In genomic region chr13:111482806-111483620, GRCh38 we compare ENCODE assay signal across 31 cellular contexts.
DNase-seq lines count a peak whose midpoint lies in the region; ATAC-seq and TF ChIP-seq lines count a peak whose summit lies in the region.
"Had no signal": no experiment of that assay in that cellular context is flagged by ENCODE, and none has a peak within 500 bp of the region (broad histone marks: within the 10 kb centered on the region; RNA-seq: fewer than 3 reads in every experiment).

No MANE protein-coding gene starts in this region.

- H3K27me3 ChIP-seq in RWPE2 (ENCODE audit: insufficient read depth, poor library complexity, severe bottlenecking), result no peaks in the 10 kb centered on the region
- H3K27me3 ChIP-seq: BLaER1 treated with 17β-estradiol and CSF1 and Interleukin-3, amounts not matched to agents 10 nM and 100 nM; MG63; Peyer's patch had no signal

- H3K4me3 ChIP-seq in RWPE2 (ENCODE audit: severe bottlenecking), result no peak overlapping the region
- H3K4me3 ChIP-seq: BLaER1 treated with 17β-estradiol and CSF1 and Interleukin-3, amounts not matched to agents 10 nM and 100 nM; GM12878; K562; MG63; Peyer's patch; SJSA1 had no signal

- peak; percentile 35 for DNase-seq in activated CD8-positive, alpha-beta memory T cell treated with anti-CD3 and anti-CD28 coated beads for 24 hours
- no peak for DNase-seq in activated CD8-positive, alpha-beta memory T cell treated with anti-CD3 and anti-CD28 coated beads, Interleukin-2, amount 10 ng/mL, durations not matched to agents 7 days and 5 days
- peak; percentile 45 for DNase-seq in RWPE2 (ENCODE audit: low spot score)
- DNase-seq in mesenteric fat pad (ENCODE audit: low spot score), result peak; percentile 72
- peak; percentile 36 for DNase-seq in type B pancreatic cell (ENCODE audit: extremely low spot score, unreplicated experiment)
- no peak for DNase-seq in NCI-H1048 (lab: John Stamatoyannopoulos, UW)
- no peak for DNase-seq in GF-D8 (lab: John Stamatoyannopoulos, UW)
- DNase-seq in RWPE1 (ENCODE audit: low spot score), result no peak
- DNase-seq: ACHN; Caco-2; CD4-positive, alpha-beta memory T cell; DMS 273 treated with DMSO at 0.1 percent for 48 hours; DMS79 treated with DMSO at 0.1 percent for 48 hours; MG63; NCI-H1092; NCI-H1436; NCI-H2029 treated with DMSO at 0.1 percent for 48 hours; NCI-H226; NCI-H510A treated with DMSO at 0.1 percent for 48 hours; NCI-H774; NK-92 treated with Interleukin-12 subunit alpha and Interleukin-12 subunit beta, amount 100 ng/mL, for 24 hours had no signal

- no peak overlapping the region for H3K27ac ChIP-seq in RWPE2 (ENCODE audit: poor library complexity, severe bottlenecking)
- no peak overlapping the region for H3K27ac ChIP-seq in RWPE1
- H3K27ac ChIP-seq: 22Rv1; BLaER1 treated with 17β-estradiol and CSF1 and Interleukin-3, amounts not matched to agents 10 nM and 100 nM; HL-60; Peyer's patch; SJSA1 had no signal

- peaks cover 3% of the 10 kb centered on the region for H3K9me3 ChIP-seq in RWPE2 (ENCODE audit: severe bottlenecking)

- H3K36me3 Mint-ChIP-seq in activated CD8-positive, alpha-beta memory T cell treated with anti-CD3 and anti-CD28 coated beads, Interleukin-2, amount 10 ng/mL, durations not matched to agents 7 days and 5 days, result no peaks in the 10 kb centered on the region
- H3K36me3 Mint-ChIP-seq in type B pancreatic cell, result no peaks in the 10 kb centered on the region
- H3K36me3 Mint-ChIP-seq: CD4-positive, alpha-beta memory T cell had no signal

- no peaks in the 10 kb centered on the region for H3K9me3 Mint-ChIP-seq in activated CD8-positive, alpha-beta memory T cell treated with anti-CD3 and anti-CD28 coated beads, Interleukin-2, amount 10 ng/mL, durations not matched to agents 7 days and 5 days (ENCODE audit: low read depth)
- no peaks in the 10 kb centered on the region for H3K9me3 Mint-ChIP-seq in type B pancreatic cell

- no peak for ATAC-seq in activated CD8-positive, alpha-beta memory T cell treated with anti-CD3 and anti-CD28 coated beads, Interleukin-2, amount 10 ng/mL, durations not matched to agents 7 days and 5 days
- no peak for ATAC-seq in RWPE2 (ENCODE audit: low read depth)
- ATAC-seq: GM12878, HCT116, HepG2, K562, Right ventricle myocardium inferior had no signal

- no peaks in the 10 kb centered on the region for H3K27me3 Mint-ChIP-seq in activated CD8-positive, alpha-beta memory T cell treated with anti-CD3 and anti-CD28 coated beads, Interleukin-2, amount 10 ng/mL, durations not matched to agents 7 days and 5 days
- peaks cover 18% of the 10 kb centered on the region for H3K27me3 Mint-ChIP-seq in type B pancreatic cell

- POLR2A ChIA-PET in RWPE1 (lab: Yijun Ruan, JAX; ENCODE audit: low non-redundant PET), result no interaction called here

- no peak for TF ChIP-seq CTCF in RWPE2 (IDR thresholded peaks at IDR 0.05; ENCODE audit: poor library complexity, severe bottlenecking)
- no peak for TF ChIP-seq CTCF in type B pancreatic cell (conservative IDR thresholded peaks at IDR 0.05)
- no peak for TF ChIP-seq CTCF in RWPE1 (conservative IDR thresholded peaks at IDR 0.05; ENCODE audit: low read depth)

- H3K4me1 ChIP-seq in RWPE2 (ENCODE audit: insufficient read depth, poor library complexity, severe bottlenecking), result no peaks in the 10 kb centered on the region
- H3K4me1 ChIP-seq: Caco-2, Peyer's patch, SJSA1 had no signal

- H3K36me3 ChIP-seq in RWPE2 (ENCODE audit: low read depth), result no peaks in the 10 kb centered on the region
- H3K36me3 ChIP-seq: MG63, Peyer's patch, SJSA1 had no signal

- no peaks in the 10 kb centered on the region for H3K4me1 Mint-ChIP-seq in activated CD8-positive, alpha-beta memory T cell treated with anti-CD3 and anti-CD28 coated beads, Interleukin-2, amount 10 ng/mL, durations not matched to agents 7 days and 5 days
- H3K4me1 Mint-ChIP-seq in type B pancreatic cell (ENCODE audit: unreplicated experiment), result no peaks in the 10 kb centered on the region
- H3K4me1 Mint-ChIP-seq: CD4-positive, alpha-beta memory T cell had no signal

- H3K27ac Mint-ChIP-seq in activated CD8-positive, alpha-beta memory T cell treated with anti-CD3 and anti-CD28 coated beads, Interleukin-2, amount 10 ng/mL, durations not matched to agents 7 days and 5 days, result no peak overlapping the region
- no peak overlapping the region for H3K27ac Mint-ChIP-seq in type B pancreatic cell
- H3K27ac Mint-ChIP-seq: CD4-positive, alpha-beta memory T cell had no signal

- CTCF ChIA-PET in activated CD8-positive, alpha-beta memory T cell treated with anti-CD3 and anti-CD28 coated beads, Interleukin-2, amount 10 ng/mL, durations not matched to agents 7 days and 5 days (lab: Charles Lee), result no interaction called here
- CTCF ChIA-PET in RWPE1 (lab: Yijun Ruan, JAX), result no interaction called here

- no peak overlapping the region for H3K4me3 Mint-ChIP-seq in activated CD8-positive, alpha-beta memory T cell treated with anti-CD3 and anti-CD28 coated beads, Interleukin-2, amount 10 ng/mL, durations not matched to agents 7 days and 5 days
- H3K4me3 Mint-ChIP-seq in type B pancreatic cell, result no peak overlapping the region
- H3K4me3 Mint-ChIP-seq: CD4-positive, alpha-beta memory T cell had no signal

Comparison
In these comparisons a context has a peak if more than half of its experiments do, and no peak if none do; other contexts are left out.
1. DNase-seq: peak in activated CD8-positive, alpha-beta memory T cell treated with anti-CD3 and anti-CD28 coated beads for 24 hours (single experiment), RWPE2 (single experiment), mesenteric fat pad (single experiment) and type B pancreatic cell (single experiment); none in activated CD8-positive, alpha-beta memory T cell treated with anti-CD3 and anti-CD28 coated beads, Interleukin-2, amount 10 ng/mL, durations not matched to agents 7 days and 5 days (single experiment), NCI-H1048 (single experiment), GF-D8 (single experiment) and RWPE1 (single experiment).